In the genomic region with DNA sequence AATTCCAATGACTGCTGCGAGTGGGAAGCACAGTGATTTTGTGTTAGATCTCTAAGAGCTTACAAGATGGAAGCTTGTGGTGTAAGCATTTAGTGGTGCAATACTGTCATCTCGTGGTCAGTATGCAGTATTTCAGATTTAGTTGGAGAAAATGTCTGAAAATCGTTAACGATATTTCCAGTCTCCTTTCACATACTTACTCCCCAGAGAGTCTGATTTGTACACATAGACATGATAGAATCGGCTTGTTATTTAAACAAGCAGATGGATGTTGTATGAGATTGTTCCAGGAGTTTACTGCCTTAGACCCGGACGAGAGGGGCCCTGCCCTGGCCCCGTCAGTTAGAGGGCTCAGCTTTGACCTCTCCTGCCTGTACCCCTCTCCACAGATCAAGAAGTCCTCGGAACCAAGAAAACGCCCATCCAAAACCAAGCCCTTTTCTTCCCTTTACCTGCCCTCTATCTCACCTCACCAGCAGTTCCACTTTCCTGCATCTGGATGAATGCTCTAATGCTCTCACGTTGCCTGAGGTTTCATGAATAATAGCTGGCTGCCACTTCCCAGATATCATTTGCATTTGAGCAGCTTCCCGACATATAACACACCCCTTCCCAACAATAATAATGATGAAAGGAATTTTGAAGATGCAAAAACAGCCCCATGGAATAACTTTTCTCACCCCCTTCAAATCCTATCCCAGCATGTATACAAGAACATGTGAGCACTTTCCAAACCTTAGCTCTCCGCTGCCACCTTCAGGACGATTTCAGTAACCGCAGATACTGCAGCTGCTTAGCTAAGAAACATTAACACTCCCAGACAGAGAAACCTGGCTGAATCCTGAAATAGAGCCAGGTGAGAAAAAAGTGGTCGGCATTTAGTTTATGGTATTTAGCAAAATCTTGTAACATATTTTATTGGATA, we compare ENCODE assay signal across 8 cellular contexts.
A peak's percentile ranks its signal among the peaks of the same experiment; 100 is the strongest.
DNase-seq lines count a peak whose midpoint lies in the region; ATAC-seq and TF ChIP-seq lines count a peak whose summit lies in the region.

No MANE protein-coding gene starts in this region.

- H3K9ac ChIP-seq in endocrine pancreas (ENCODE audit: control insufficient read depth, insufficient read depth, low read length) (peak overlapping the region; percentile 89), mesendoderm (ENCODE audit: low read length) (peak overlapping the region; percentile 39)

- no peak overlapping the region for H2AK5ac ChIP-seq in mesendoderm (ENCODE audit: low read length)

- no peaks in the 10 kb centered on the region for H3K9me3 ChIP-seq in endocrine pancreas (ENCODE audit: control insufficient read depth, low read length)

- no peak overlapping the region for H2BK15ac ChIP-seq in mesendoderm (replicated peaks; ENCODE audit: low read depth)

- H3K4me2 ChIP-seq in mesendoderm (ENCODE audit: low read length): no peak overlapping the region

- H4K5ac ChIP-seq in mesendoderm (ENCODE audit: low read length): no peak overlapping the region

- peak overlapping the region; percentile 72 for H3K56ac ChIP-seq in mesendoderm (ENCODE audit: low read length)

- no peak overlapping the region for H3K4ac ChIP-seq in mesendoderm (ENCODE audit: low read depth, low read length)

- H3K27me3 ChIP-seq in HL-60 (ENCODE audit: insufficient read depth, poor library complexity, severe bottlenecking): no peaks in the 10 kb centered on the region
- H3K27me3 ChIP-seq in endocrine pancreas (ENCODE audit: control insufficient read depth, insufficient read depth, low read length): no peaks in the 10 kb centered on the region
- H3K27me3 ChIP-seq in mesendoderm (ENCODE audit: insufficient read depth, low read length, poor library complexity): no peaks in the 10 kb centered on the region

- peak overlapping the region; percentile 71 for H3K18ac ChIP-seq in mesendoderm (ENCODE audit: low read length)

- H3K79me1 ChIP-seq in mesendoderm (ENCODE audit: low read length): no peaks in the 10 kb centered on the region

- no peak overlapping the region for H2BK120ac ChIP-seq in mesendoderm (ENCODE audit: low read depth, low read length)

- no peak overlapping the region for H4K8ac ChIP-seq in mesendoderm (ENCODE audit: low read depth, low read length)

- DNase-seq in CMK (ENCODE audit: low read depth): peak; percentile 88
- peak; percentile 63 to 77 for DNase-seq in HL-60 (ENCODE audit: low read depth in 1 of 2, low spot score in 1 of 2)
- DNase-seq in NCI-H82 treated with DMSO at 0.1 percent for 48 hours (lab: John Stamatoyannopoulos, UW; ENCODE audit: unreplicated experiment): peak; percentile 74
- DNase-seq in activated CD8-positive, alpha-beta memory T cell treated with anti-CD3 and anti-CD28 coated beads for 1 hour (ENCODE audit: extremely low read depth in 1 of 2, low read depth in 1 of 2): peak; percentile 26 to 37
- DNase-seq in mesendoderm: peak; percentile 85
- DNase-seq in stimulated activated CD8-positive, alpha-beta memory T cell treated with anti-CD3 and anti-CD28 coated beads, Interleukin-12 subunit alpha, Interleukin-12 subunit beta, amount 100 ng/mL, for 4 hours (ENCODE audit: low read depth): peak; percentile 15

- H3K27ac ChIP-seq in HL-60 (replicated peaks) (no peak overlapping the region), mesendoderm (ENCODE audit: low read depth, low read length) (no peak overlapping the region)

- H3K4me1 ChIP-seq in endocrine pancreas (ENCODE audit: control insufficient read depth, insufficient read depth, low read length) (no peaks in the 10 kb centered on the region), mesendoderm (ENCODE audit: control insufficient read depth, low read depth, low read length) (no peaks in the 10 kb centered on the region)

- no CpG with 5 or more reads among the region's 16 CpGs for WGBS in mesendoderm (ENCODE audit: extremely low coverage, insufficient coverage, low lambda C conversion rate)

- TF ChIP-seq CTCF in HL-60 (IDR thresholded peaks at IDR 0.05; ENCODE audit: insufficient read depth, low read length): peak; percentile 90

- peak; percentile 85 for ATAC-seq in GM19467 (IDR thresholded peaks at IDR 0.05; ENCODE audit: unreplicated experiment)

- H3K23ac ChIP-seq in mesendoderm (ENCODE audit: low read length): no peak overlapping the region

- H3K79me2 ChIP-seq in mesendoderm (ENCODE audit: control insufficient read depth, insufficient read depth, low read length): no peaks in the 10 kb centered on the region

- H3K36me3 ChIP-seq in endocrine pancreas (ENCODE audit: control insufficient read depth, insufficient read depth, low read length) (no peaks in the 10 kb centered on the region), mesendoderm (ENCODE audit: control insufficient read depth, insufficient read depth, low read length) (no peaks in the 10 kb centered on the region)

- no peak overlapping the region for H2BK5ac ChIP-seq in mesendoderm (ENCODE audit: low read length)

- H3K4me3 ChIP-seq in HL-60 (replicated peaks; ENCODE audit: insufficient read depth, low read length) (peak overlapping the region; percentile 40), endocrine pancreas (ENCODE audit: control insufficient read depth, insufficient read depth, low read length) (peak overlapping the region; percentile 86), mesendoderm (ENCODE audit: low read length) (no peak overlapping the region)

Comparison
In these comparisons a context has a peak if more than half of its experiments do, and no peak if none do; other contexts are left out.
1. DNase-seq: peak in every context shown above with its lines; median percentile 88 in CMK; 85 in mesendoderm; 74 in NCI-H82 treated with DMSO at 0.1 percent for 48 hours; 70 in HL-60; 32 in activated CD8-positive, alpha-beta memory T cell treated with anti-CD3 and anti-CD28 coated beads for 1 hour; 15 in stimulated activated CD8-positive, alpha-beta memory T cell treated with anti-CD3 and anti-CD28 coated beads, Interleukin-12 subunit alpha, Interleukin-12 subunit beta, amount 100 ng/mL, for 4 hours.